ENCODE assay signal across 9 cellular contexts in genomic region chr19:46413262-46414031, GRCh38. TPM values are rescaled to one million over a fixed set of nuclear protein-coding genes. Genes with fewer than 3 reads are reported as not detected.
DNase-seq lines count a peak whose midpoint lies in the region; ATAC-seq and TF ChIP-seq lines count a peak whose summit lies in the region.
"Had no signal": no experiment of that assay in that cellular context is flagged by ENCODE, and none has a peak within 500 bp of the region (broad histone marks: within the 10 kb centered on the region; RNA-seq: fewer than 3 reads in every experiment).

Gene CCDC8 (minus strand): TSS chr19:46413564. CDS start chr19:46412810, 754 bp downstream.

- in situ Hi-C loops in ACHN (cut with HindIII; ENCODE audit: low pct_ligation_motif_present, low pct_unique_long_range_greater_than_20kb, low sequenced_read_pairs): no loop called here

- peak; percentile 92 for DNase-seq in ACHN
- peak; percentile 50 for DNase-seq in NCI-H2227 treated with DMSO at 0.1 percent for 48 hours (lab: John Stamatoyannopoulos, UW)
- DNase-seq in epithelial cell of proximal tubule (ENCODE audit: low read depth): no peak
- DNase-seq in mucosa of gallbladder (ENCODE audit: low spot score): peak; percentile 67
- DNase-seq in activated CD4-positive, alpha-beta T cell treated with anti-CD3 and anti-CD28 coated beads, Interleukin-2, amount 50 U/mL, for 1 hour: no peak
- no peak for DNase-seq in activated CD4-positive, alpha-beta T cell treated with anti-CD3 and anti-CD28 coated beads, Interleukin-2, amount 50 U/mL, for 48 hours
- no peak for DNase-seq in NCI-H2029 treated with DMSO at 0.1 percent for 48 hours (lab: John Stamatoyannopoulos, UW)
- DNase-seq: CD4-positive, CD25-positive, alpha-beta regulatory T cell had no signal

- no peak for ATAC-seq in HG03439 (IDR thresholded peaks at IDR 0.05; ENCODE audit: unreplicated experiment)

- no peak for TF ChIP-seq CTCF in epithelial cell of proximal tubule (conservative IDR thresholded peaks at IDR 0.05; ENCODE audit: low read depth, low read length)

- peak within 1 kb of the TSS; percentile 63 for H3K4me3 ChIP-seq in epithelial cell of proximal tubule (ENCODE audit: low read depth, low read length)

RNA-seq across cellular contexts. Expression of gene CCDC8, which starts in this region (rescaled TPM):
- total RNA-seq in epithelial cell of proximal tubule: 14.0 and 14.1 TPM in 2 replicates
- 8.5 TPM for total RNA-seq in mucosa of gallbladder
- total RNA-seq: CD4-positive, CD25-positive, alpha-beta regulatory T cell had no signal

Comparison
In these comparisons a context has a peak if more than half of its experiments do, and no peak if none do; other contexts are left out.
1. DNase-seq: peak in ACHN (single experiment), NCI-H2227 treated with DMSO at 0.1 percent for 48 hours (single experiment) and mucosa of gallbladder (single experiment); none in epithelial cell of proximal tubule (single experiment), activated CD4-positive, alpha-beta T cell treated with anti-CD3 and anti-CD28 coated beads, Interleukin-2, amount 50 U/mL, for 1 hour (single experiment), activated CD4-positive, alpha-beta T cell treated with anti-CD3 and anti-CD28 coated beads, Interleukin-2, amount 50 U/mL, for 48 hours (0 of 2) and NCI-H2029 treated with DMSO at 0.1 percent for 48 hours (single experiment).